Comparison of ENCODE assay signal across 8 cellular contexts in the genomic region with DNA sequence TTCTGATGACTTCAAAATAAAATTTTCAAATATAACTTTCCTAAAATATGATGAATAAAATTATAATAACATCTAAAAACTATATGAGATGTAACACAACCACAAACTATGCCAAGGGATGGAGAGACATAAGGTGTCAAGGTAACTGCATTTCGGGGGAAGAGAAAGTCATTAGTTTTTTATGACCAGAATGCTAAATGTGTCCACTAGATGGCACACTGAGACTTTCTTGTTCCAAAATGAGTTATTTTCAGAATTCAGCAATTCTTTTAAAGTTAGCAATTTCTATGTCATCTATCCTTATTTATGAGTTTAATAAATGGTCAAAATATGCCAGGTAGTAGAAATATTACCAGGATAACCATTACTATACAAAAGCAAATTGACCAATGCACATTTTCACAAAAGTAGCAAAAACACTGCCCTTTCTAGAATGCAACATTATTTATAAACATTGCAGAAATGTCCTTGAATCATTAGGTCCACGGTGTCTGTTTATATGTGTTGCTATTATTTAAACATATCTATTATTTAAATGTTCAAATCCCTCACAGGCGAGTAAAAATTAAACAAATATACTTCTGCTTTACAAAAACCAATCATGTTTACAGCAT.
A peak's percentile ranks its signal among the peaks of the same experiment; 100 is the strongest.
DNase-seq lines count a peak whose midpoint lies in the region; ATAC-seq and TF ChIP-seq lines count a peak whose summit lies in the region.

No MANE protein-coding gene starts in this region.

- POLR2A ChIA-PET in BJ (lab: Charles Lee): no interaction called here

- no peak overlapping the region for H3K4me3 ChIP-seq in BJ (ENCODE audit: low read depth, low read length)
- no peak overlapping the region for H3K4me3 ChIP-seq in GM12875 (ENCODE audit: low read depth, low read length)
- H3K4me3 ChIP-seq in NT2/D1 (ENCODE audit: insufficient read length, low read depth): no peak overlapping the region
- peak overlapping the region; percentile 45 for H3K4me3 ChIP-seq in endocrine pancreas (ENCODE audit: control insufficient read depth, insufficient read depth, low read length)

- H3K27me3 Mint-ChIP-seq in nephron progenitor cell (ENCODE audit: low read depth, poor library complexity): no peaks in the 10 kb centered on the region

- H3K36me3 ChIP-seq in BJ (ENCODE audit: control insufficient read depth, insufficient read depth, low read length) (no peaks in the 10 kb centered on the region), NT2/D1 (ENCODE audit: insufficient read depth, insufficient read length, low read length) (no peaks in the 10 kb centered on the region), endocrine pancreas (ENCODE audit: control insufficient read depth, insufficient read depth, low read length) (no peaks in the 10 kb centered on the region)

- no peak overlapping the region for H3K4me3 Mint-ChIP-seq in nephron progenitor cell

- CTCF ChIA-PET in BJ (lab: Yijun Ruan, JAX): interaction anchor here (0.6 to 1.5 kb wide), 5 partner anchors 10 to 522 kb away, joined by 3 to 10 read pairs (median 5); no protein-coding TSS in a partner anchor

- H3K4me1 ChIP-seq in NT2/D1 (ENCODE audit: insufficient read depth, insufficient read length) (no peaks in the 10 kb centered on the region), endocrine pancreas (ENCODE audit: control insufficient read depth, insufficient read depth, low read length) (no peaks in the 10 kb centered on the region)

- TF ChIP-seq CTCF in BJ (IDR thresholded peaks at IDR 0.05; ENCODE audit: insufficient read depth, low read depth, low read length) (peak; percentile 65), GM12875 (IDR thresholded peaks at IDR 0.05; ENCODE audit: borderline replicate concordance, insufficient read depth, low read depth, low read length) (peak; percentile 47; the same call in 1 of the 2 replicates), nephron progenitor cell (IDR thresholded peaks at IDR 0.05) (peak; percentile 77)

- no peaks in the 10 kb centered on the region for H3K27me3 ChIP-seq in BJ (ENCODE audit: control insufficient read depth, insufficient read depth, low read length)
- H3K27me3 ChIP-seq in NT2/D1 (ENCODE audit: insufficient read depth, insufficient read length): no peaks in the 10 kb centered on the region
- H3K27me3 ChIP-seq in endocrine pancreas (ENCODE audit: control insufficient read depth, insufficient read depth, low read length): no peaks in the 10 kb centered on the region

- no peak overlapping the region for H3K27ac Mint-ChIP-seq in nephron progenitor cell

- no peak for DNase-seq in BJ (ENCODE audit: low read depth)
- DNase-seq in NT2/D1 (ENCODE audit: low read depth, low spot score): peak; percentile 35
- peak; percentile 4 for DNase-seq in nephron progenitor cell

- peaks cover 6% of the 10 kb centered on the region for H3K36me3 Mint-ChIP-seq in nephron progenitor cell (ENCODE audit: low read depth)

- no peaks in the 10 kb centered on the region for H3K9me3 Mint-ChIP-seq in nephron progenitor cell

- H3K9ac ChIP-seq in NT2/D1 (ENCODE audit: insufficient read length, low read depth) (no peak overlapping the region), endocrine pancreas (ENCODE audit: control insufficient read depth, insufficient read depth, low read length) (no peak overlapping the region)

- H3K9me3 ChIP-seq in NT2/D1 (ENCODE audit: insufficient read depth, low read length) (no peaks in the 10 kb centered on the region), endocrine pancreas (ENCODE audit: control insufficient read depth, low read length) (no peaks in the 10 kb centered on the region)

- H3K4me1 Mint-ChIP-seq in nephron progenitor cell: no peaks in the 10 kb centered on the region

- ATAC-seq in GM18517 (IDR thresholded peaks at IDR 0.05; ENCODE audit: unreplicated experiment) (no peak), HG02870 (IDR thresholded peaks at IDR 0.05; ENCODE audit: unreplicated experiment) (no peak), GM19395 (IDR thresholded peaks at IDR 0.05; ENCODE audit: unreplicated experiment) (no peak)
